In genomic region chr3:10361375-10361774, GRCh38 we compare ENCODE assay signal across 16 cellular contexts. TPM values are rescaled to one million over a fixed set of nuclear protein-coding genes. Genes with fewer than 3 reads are reported as not detected.
DNase-seq lines count a peak whose midpoint lies in the region; ATAC-seq and TF ChIP-seq lines count a peak whose summit lies in the region.
"Had no signal": no experiment of that assay in that cellular context is flagged by ENCODE, and none has a peak within 500 bp of the region (broad histone marks: within the 10 kb centered on the region; RNA-seq: fewer than 3 reads in every experiment).

No MANE protein-coding gene starts in this region.

- TF ChIP-seq CTCF in OCI-LY7 (conservative IDR thresholded peaks at IDR 0.05; ENCODE audit: low read length): no peak
- TF ChIP-seq CTCF in gastrocnemius medialis (IDR thresholded peaks at IDR 0.05 in 4 of 5, conservative IDR thresholded peaks at IDR 0.05 in 1 of 5): no peak
- no peak for TF ChIP-seq CTCF in GM23338 (conservative IDR thresholded peaks at IDR 0.05; ENCODE audit: low read depth in 2 of 2)

- H3F3A ChIP-seq in GM23338 (replicated peaks; ENCODE audit: low read depth): no peaks in the 10 kb centered on the region

- no peak for TF ChIP-seq POLR2A in gastrocnemius medialis (IDR thresholded peaks at IDR 0.05)

- intact Hi-C loops in OCI-LY7 (cut with micrococcal nuclease; ENCODE audit: unreplicated experiment) (no loop called here), gastrocnemius medialis (cut with DNase I; ENCODE audit: low total_unique reads) (no loop called here)

- CTCF ChIA-PET in OCI-LY7 (lab: Charles Lee; ENCODE audit: unreplicated experiment): no interaction called here

- H3K4me2 ChIP-seq in OCI-LY7 (ENCODE audit: low read length): peak overlapping the region; percentile 58
- H3K4me2 ChIP-seq in GM23338: no peak overlapping the region

- POLR2A ChIA-PET in OCI-LY7 (lab: Charles Lee): interaction anchor here (0.6 to 2.4 kb wide), 6 partner anchors 10 to 1148 kb away, joined by 3 to 9 read pairs (median 4); no protein-coding TSS in a partner anchor

- H3K4me3 Mint-ChIP-seq in GM23338: no peak overlapping the region
- H3K4me3 Mint-ChIP-seq: activated CD4-positive, alpha-beta T cell treated with anti-CD3 and anti-CD28 coated beads, Interleukin-2, amount 10 ng/mL, durations not matched to agents 7 days and 5 days; memory B cell; natural killer cell had no signal

- H2AFZ ChIP-seq in OCI-LY7 (ENCODE audit: low read length) (no peak overlapping the region), GM23338 (no peak overlapping the region)

- H3K79me2 ChIP-seq in OCI-LY7 (ENCODE audit: insufficient read depth, low read depth, low read length) (no peaks in the 10 kb centered on the region), GM23338 (replicated peaks; ENCODE audit: insufficient read depth) (no peaks in the 10 kb centered on the region)

- H3K9me2 ChIP-seq in OCI-LY7 (ENCODE audit: insufficient read depth, low read length) (no peaks in the 10 kb centered on the region), GM23338 (ENCODE audit: insufficient read depth) (no peaks in the 10 kb centered on the region)

- in situ Hi-C loops in gastrocnemius medialis (cut with MboI; ENCODE audit: low sequenced_read_pairs in 4 of 4): loop anchor here in 3 of 4 donors (25.0 kb wide), 1 partner anchor 376 kb away; no protein-coding TSS in a partner anchor

- DNase-seq in DMS 273 (lab: John Stamatoyannopoulos, UW; ENCODE audit: unreplicated experiment) (peak; percentile 18), DMS 273 treated with DMSO at 0.1 percent for 48 hours (lab: John Stamatoyannopoulos, UW) (no peak), NCI-H2081 (lab: John Stamatoyannopoulos, UW) (peak; percentile 75 to 94), OCI-LY7 (ENCODE audit: low spot score) (peak; percentile 82), gastrocnemius medialis (no peak), hepatic stellate cell (ENCODE audit: low spot score) (no peak), NCI-H1048 (lab: John Stamatoyannopoulos, UW) (no peak), GM23338 (ENCODE audit: low spot score) (no peak)
- DNase-seq: activated CD4-positive, alpha-beta T cell treated with anti-CD3 and anti-CD28 coated beads, Interleukin-2, amount 10 ng/mL, durations not matched to agents 7 days and 5 days; activated naive CD4-positive, alpha-beta T cell treated with Interleukin-2 at 50 U/mL for 16 hours; BE2C; heart right ventricle; natural killer cell; stimulated activated CD4-positive, alpha-beta T cell treated with anti-CD3 and anti-CD28 coated beads, Interleukin-4, amount 100 ng/mL, for 4 hours had no signal

- peaks cover 6% of the 10 kb centered on the region for H3K27me3 Mint-ChIP-seq in GM23338 (ENCODE audit: insufficient read depth, low read depth, poor library complexity)
- H3K27me3 Mint-ChIP-seq: activated CD4-positive, alpha-beta T cell treated with anti-CD3 and anti-CD28 coated beads, Interleukin-2, amount 10 ng/mL, durations not matched to agents 7 days and 5 days had no signal

- no peak overlapping the region for H3K27ac Mint-ChIP-seq in GM23338
- H3K27ac Mint-ChIP-seq: activated CD4-positive, alpha-beta T cell treated with anti-CD3 and anti-CD28 coated beads, Interleukin-2, amount 10 ng/mL, durations not matched to agents 7 days and 5 days; memory B cell; natural killer cell had no signal

- H3K36me3 ChIP-seq in OCI-LY7 (ENCODE audit: insufficient read depth, low read length) (no peaks in the 10 kb centered on the region; the same call in 1 of the 2 replicates), gastrocnemius medialis (no peaks in the 10 kb centered on the region), GM23338 (ENCODE audit: insufficient read depth) (no peaks in the 10 kb centered on the region)
- H3K36me3 ChIP-seq: BE2C, heart right ventricle had no signal

- H4K20me1 ChIP-seq in OCI-LY7 (ENCODE audit: insufficient read depth, low read length) (no peaks in the 10 kb centered on the region), GM23338 (replicated peaks; ENCODE audit: insufficient read depth) (no peaks in the 10 kb centered on the region)

- H3K4me3 ChIP-seq in OCI-LY7 (ENCODE audit: low read depth, low read length, poor library complexity, severe bottlenecking) (peak overlapping the region; percentile 22), gastrocnemius medialis (no peak overlapping the region), GM23338 (no peak overlapping the region)
- H3K4me3 ChIP-seq: heart right ventricle had no signal

- peaks cover 9% of the 10 kb centered on the region; the same call in 1 of the 2 replicates for H3K9me3 ChIP-seq in OCI-LY7 (ENCODE audit: low read length)
- no peaks in the 10 kb centered on the region for H3K9me3 ChIP-seq in gastrocnemius medialis
- H3K9me3 ChIP-seq: BE2C had no signal

- peak; percentile 39 to 56 for ATAC-seq in gastrocnemius medialis
- no peak for ATAC-seq in GM23338
- ATAC-seq: heart right ventricle, natural killer cell had no signal

- H3K36me3 Mint-ChIP-seq in GM23338 (ENCODE audit: low read depth): no peaks in the 10 kb centered on the region; the same call in 2 of the 3 replicates
- H3K36me3 Mint-ChIP-seq: natural killer cell had no signal

- H3K4me1 ChIP-seq in OCI-LY7 (ENCODE audit: insufficient read depth, low read length, poor library complexity, severe bottlenecking) (peaks cover 71% of the 10 kb centered on the region), gastrocnemius medialis (peaks cover 0 to 4% of the 10 kb centered on the region in 2 donors), GM23338 (ENCODE audit: insufficient read depth) (peaks cover 5% of the 10 kb centered on the region)

- H3K27ac ChIP-seq in OCI-LY7 (ENCODE audit: low read depth, low read length, poor library complexity, severe bottlenecking): peak overlapping the region; percentile 51
- no peak overlapping the region for H3K27ac ChIP-seq in gastrocnemius medialis
- H3K27ac ChIP-seq in GM23338 (ENCODE audit: low read depth): no peak overlapping the region
- H3K27ac ChIP-seq: 22Rv1, heart right ventricle had no signal

- H3K9me3 Mint-ChIP-seq in GM23338: peaks cover 5% of the 10 kb centered on the region; the same call in 2 of the 3 replicates
- H3K9me3 Mint-ChIP-seq: natural killer cell had no signal

- no peaks in the 10 kb centered on the region for H3K27me3 ChIP-seq in gastrocnemius medialis
- H3K27me3 ChIP-seq in GM23338 (ENCODE audit: insufficient read depth): no peaks in the 10 kb centered on the region
- H3K27me3 ChIP-seq: BE2C had no signal

- peaks cover 11% of the 10 kb centered on the region for H3K4me1 Mint-ChIP-seq in GM23338
- H3K4me1 Mint-ChIP-seq: natural killer cell had no signal

- BruUV-seq in OCI-LY7 (replicated peaks; lab: Mats Ljungman, UMichigan): no TSS peak

TF ChIP-seq in GM23338, 12 proteins besides CTCF, POLR2A, EP300 and RAD21 (continues in another document):
- TF ChIP-seq STAT1 (IDR thresholded peaks at IDR 0.05; ENCODE audit: unreplicated experiment) (no peak), JUNB (IDR thresholded peaks at IDR 0.05; ENCODE audit: unreplicated experiment) (no peak), NANOG (IDR thresholded peaks at IDR 0.05; ENCODE audit: borderline replicate concordance) (no peak), CREB1 (CRISPR knock-in tag; IDR thresholded peaks at IDR 0.05; ENCODE audit: low read depth) (no peak), EZH2phosphoT487 (IDR thresholded peaks at IDR 0.05; ENCODE audit: unreplicated experiment) (no peak), EZH2 (IDR thresholded peaks at IDR 0.05; ENCODE audit: low read depth, unreplicated experiment) (no peak), ZNF331 (CRISPR knock-in tag; IDR thresholded peaks at IDR 0.05; ENCODE audit: low read depth) (no peak), ZNF114 (CRISPR knock-in tag; IDR thresholded peaks at IDR 0.05) (no peak)
- TF ChIP-seq, protein P1, sequence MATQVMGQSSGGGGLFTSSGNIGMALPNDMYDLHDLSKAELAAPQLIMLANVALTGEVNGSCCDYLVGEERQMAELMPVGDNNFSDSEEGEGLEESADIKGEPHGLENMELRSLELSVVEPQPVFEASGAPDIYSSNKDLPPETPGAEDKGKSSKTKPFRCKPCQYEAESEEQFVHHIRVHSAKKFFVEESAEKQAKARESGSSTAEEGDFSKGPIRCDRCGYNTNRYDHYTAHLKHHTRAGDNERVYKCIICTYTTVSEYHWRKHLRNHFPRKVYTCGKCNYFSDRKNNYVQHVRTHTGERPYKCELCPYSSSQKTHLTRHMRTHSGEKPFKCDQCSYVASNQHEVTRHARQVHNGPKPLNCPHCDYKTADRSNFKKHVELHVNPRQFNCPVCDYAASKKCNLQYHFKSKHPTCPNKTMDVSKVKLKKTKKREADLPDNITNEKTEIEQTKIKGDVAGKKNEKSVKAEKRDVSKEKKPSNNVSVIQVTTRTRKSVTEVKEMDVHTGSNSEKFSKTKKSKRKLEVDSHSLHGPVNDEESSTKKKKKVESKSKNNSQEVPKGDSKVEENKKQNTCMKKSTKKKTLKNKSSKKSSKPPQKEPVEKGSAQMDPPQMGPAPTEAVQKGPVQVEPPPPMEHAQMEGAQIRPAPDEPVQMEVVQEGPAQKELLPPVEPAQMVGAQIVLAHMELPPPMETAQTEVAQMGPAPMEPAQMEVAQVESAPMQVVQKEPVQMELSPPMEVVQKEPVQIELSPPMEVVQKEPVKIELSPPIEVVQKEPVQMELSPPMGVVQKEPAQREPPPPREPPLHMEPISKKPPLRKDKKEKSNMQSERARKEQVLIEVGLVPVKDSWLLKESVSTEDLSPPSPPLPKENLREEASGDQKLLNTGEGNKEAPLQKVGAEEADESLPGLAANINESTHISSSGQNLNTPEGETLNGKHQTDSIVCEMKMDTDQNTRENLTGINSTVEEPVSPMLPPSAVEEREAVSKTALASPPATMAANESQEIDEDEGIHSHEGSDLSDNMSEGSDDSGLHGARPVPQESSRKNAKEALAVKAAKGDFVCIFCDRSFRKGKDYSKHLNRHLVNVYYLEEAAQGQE (IDR thresholded peaks at IDR 0.05; ENCODE audit: unreplicated experiment): no peak

RNA-seq across cellular contexts. Expression of gene SEC13, which starts 40.5 kb away (rescaled TPM):
- total RNA-seq in OCI-LY7 (2014; rRNA removed; shearing (Covaris generic)): 131 and 132 TPM in 2 replicates
- total RNA-seq in OCI-LY7 (2022): 104 and 111 TPM in 2 replicates
- total RNA-seq in gastrocnemius medialis: 100 to 1,000 TPM in 3 of 4 donors, 10 to 100 TPM in 1; 96.1 to 119 (median 111) TPM
- total RNA-seq in GM23338 (2014; rRNA removed; shearing (Covaris generic)): 108 and 132 TPM in 2 replicates
- polyA plus RNA-seq in GM23338 (2016; fragmentation: Nextera tagmentation; extraction: Ambion mirVana): 106 and 109 TPM in 2 replicates

Comparison
In these comparisons a context has a peak if more than half of its experiments do, and no peak if none do; other contexts are left out.
1. DNase-seq: peak in DMS 273 (single experiment), NCI-H2081 (2 of 2) and OCI-LY7 (single experiment); none in DMS 273 treated with DMSO at 0.1 percent for 48 hours (single experiment), gastrocnemius medialis (0 of 2), hepatic stellate cell (single experiment), NCI-H1048 (single experiment) and GM23338 (single experiment).